Comparison of ENCODE assay signal across 9 cellular contexts in the genomic region with DNA sequence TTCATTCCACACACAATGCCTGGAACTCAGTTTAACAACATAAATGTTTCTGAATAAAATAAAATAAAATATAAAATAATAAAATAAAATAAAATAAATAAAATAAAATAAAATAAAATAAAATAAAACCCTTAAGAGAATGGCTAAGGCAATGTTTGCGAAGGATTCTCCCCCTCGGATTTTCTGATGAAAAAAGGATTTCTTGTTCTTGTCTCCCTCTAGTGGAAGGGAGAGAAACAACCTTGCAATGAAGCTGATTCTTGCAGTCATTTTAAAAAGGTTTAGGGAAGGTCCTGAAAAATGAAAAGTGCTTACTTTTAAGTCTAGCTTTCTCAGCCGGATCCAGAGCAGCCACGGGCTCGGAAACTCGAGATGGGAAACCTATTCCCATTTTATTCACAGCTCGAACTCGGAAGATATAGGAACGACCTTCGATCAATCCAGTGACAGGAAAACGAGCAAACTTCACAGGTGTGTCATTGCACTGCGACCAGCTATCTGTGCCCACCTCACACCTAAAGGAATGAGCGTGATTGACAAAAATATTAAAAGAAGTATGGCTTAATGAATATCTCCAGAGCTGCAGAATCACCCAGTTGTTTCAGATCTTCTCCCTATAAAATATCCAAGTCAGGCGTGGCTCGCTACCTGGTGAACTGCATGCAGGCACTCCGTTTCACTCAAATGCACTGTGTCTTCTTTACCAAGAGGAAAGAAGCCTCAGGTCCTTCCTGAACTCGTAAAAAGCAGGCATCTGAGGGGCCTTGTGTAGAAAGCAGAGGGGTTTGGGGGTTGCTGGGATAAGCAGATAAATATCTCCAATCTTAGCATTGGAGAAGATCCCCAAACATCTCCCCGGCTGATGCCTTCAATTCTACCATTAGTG.
DNase-seq lines count a peak whose midpoint lies in the region; ATAC-seq and TF ChIP-seq lines count a peak whose summit lies in the region.
"Had no signal": no experiment of that assay in that cellular context is flagged by ENCODE, and none has a peak within 500 bp of the region (broad histone marks: within the 10 kb centered on the region; RNA-seq: fewer than 3 reads in every experiment).

No MANE protein-coding gene starts in this region.

- no peaks in the 10 kb centered on the region for H3K9me3 ChIP-seq in AG04450 (ENCODE audit: control insufficient read depth, insufficient read depth, low read length)
- H3K9me3 ChIP-seq: HAP-1 had no signal

- DNase-seq in AG04450 (ENCODE audit: low read depth, low spot score) (no peak), NCI-H2196 (lab: John Stamatoyannopoulos, UW; ENCODE audit: unreplicated experiment) (peak; percentile 65), lung microvascular endothelial cell (ENCODE audit: low read depth in 2 of 2) (peak; percentile 50 to 58), DMS153 (lab: John Stamatoyannopoulos, UW) (no peak)
- DNase-seq in central memory CD4-positive, alpha-beta T cell: peak; percentile 30

- peak; percentile 79 for TF ChIP-seq CTCF in AG04450 (IDR thresholded peaks at IDR 0.05; ENCODE audit: low read depth, low read length)
- TF ChIP-seq CTCF in GM12875 (IDR thresholded peaks at IDR 0.05; ENCODE audit: borderline replicate concordance, insufficient read depth, low read depth, low read length): peak; percentile 61; the same call in 1 of the 2 replicates

- CTCF ChIA-PET in AG04450 (lab: Charles Lee): interaction anchor here (0.6 to 2.0 kb wide), 40 partner anchors 8 to 478 kb away, joined by 3 to 16 read pairs (median 4); partner anchors contain the start of genes MYL12A and MYOM1

- H3K27me3 ChIP-seq in AG04450 (ENCODE audit: control insufficient read depth, insufficient read depth, low read length): peaks cover 3% of the 10 kb centered on the region

- no peak overlapping the region for H3K4me3 ChIP-seq in AG04450 (ENCODE audit: low read depth, low read length)
- no peak overlapping the region for H3K4me3 ChIP-seq in GM12875 (ENCODE audit: low read depth, low read length)
- H3K4me3 ChIP-seq: HAP-1 had no signal

- ATAC-seq in HG03354 (IDR thresholded peaks at IDR 0.05; ENCODE audit: poor library complexity, severe bottlenecking, unreplicated experiment) (no peak), HG02642 (IDR thresholded peaks at IDR 0.05; ENCODE audit: poor library complexity, unreplicated experiment) (no peak)

- POLR2A ChIA-PET in AG04450 (lab: Yijun Ruan, JAX): no interaction called here

- no peak overlapping the region for H3K27ac ChIP-seq in AG04450 (ENCODE audit: low read depth, low read length)

Comparison
In these comparisons a context has a peak if more than half of its experiments do, and no peak if none do; other contexts are left out.
1. DNase-seq: peak in NCI-H2196 (single experiment), central memory CD4-positive, alpha-beta T cell (single experiment) and lung microvascular endothelial cell (2 of 2); none in AG04450 (single experiment) and DMS153 (single experiment).